In the genomic region with DNA sequence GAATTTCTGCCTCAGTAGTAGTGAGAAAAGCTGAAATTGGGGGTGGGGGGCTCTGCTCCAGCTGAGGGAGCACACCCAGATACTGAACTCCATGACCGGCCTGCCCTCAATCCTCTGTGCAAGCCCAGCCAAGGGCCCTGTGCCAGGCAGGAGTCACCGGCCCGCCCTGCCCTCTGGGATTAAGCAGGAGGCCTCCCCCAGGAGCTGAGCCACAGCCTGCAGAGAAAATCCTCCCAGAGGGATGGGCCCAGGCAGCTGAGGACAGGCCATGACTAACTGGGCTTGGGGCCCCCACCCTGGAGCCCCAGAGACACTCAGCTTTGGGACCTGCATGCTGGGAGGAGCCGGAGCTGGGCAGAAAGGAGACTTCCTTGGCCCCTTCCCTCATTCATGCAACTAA, we compare ENCODE assay signal across 12 cellular contexts. TPM values are rescaled to one million over a fixed set of nuclear protein-coding genes. Genes with fewer than 3 reads are reported as not detected.
DNase-seq lines count a peak whose midpoint lies in the region; ATAC-seq, FAIRE-seq and TF ChIP-seq lines count a peak whose summit lies in the region.
"Had no signal": no experiment of that assay in that cellular context is flagged by ENCODE, and none has a peak within 500 bp of the region (broad histone marks: within the 10 kb centered on the region; RNA-seq: fewer than 3 reads in every experiment).

No MANE protein-coding gene starts in this region.

- no peaks in the 10 kb centered on the region for H3K36me3 Mint-ChIP-seq in T-cell

- TF ChIP-seq EP300 in stomach (IDR thresholded peaks at IDR 0.05): no peak

- peaks cover 4 to 21% of the 10 kb centered on the region in 2 donors for H3K27me3 Mint-ChIP-seq in T-cell

- H3K4me1 ChIP-seq in ascending aorta: peaks cover 26 to 72% of the 10 kb centered on the region in 2 donors
- H3K4me1 ChIP-seq in heart left ventricle: peaks cover 0 to 66% (median 32%) of the 10 kb centered on the region in 12 donors
- H3K4me1 ChIP-seq in stomach: peaks cover 13 to 47% (median 30%) of the 10 kb centered on the region in 4 donors
- peaks cover 0 to 5% of the 10 kb centered on the region in 2 donors for H3K4me1 ChIP-seq in thyroid gland

- CTCF ChIA-PET in T-cell (lab: Charles Lee): no interaction called here

- FAIRE-seq in H54 (lab: Jason Lieb, UNC): no peak
- FAIRE-seq: endometrium had no signal

- no peaks in the 10 kb centered on the region for H3K9me3 ChIP-seq in ascending aorta
- H3K9me3 ChIP-seq in heart left ventricle: no peaks in the 10 kb centered on the region
- H3K9me3 ChIP-seq in stomach: no peaks in the 10 kb centered on the region
- H3K9me3 ChIP-seq in thyroid gland: no peaks in the 10 kb centered on the region
- H3K9me3 ChIP-seq: neutrophil had no signal

- no peak overlapping the region for H3K27ac Mint-ChIP-seq in T-cell

- H3K4me3 Mint-ChIP-seq in T-cell: no peak overlapping the region

- ATAC-seq in heart left ventricle (peak; percentile 22 to 80 (median 70)), GM18502 (IDR thresholded peaks at IDR 0.05; ENCODE audit: poor library complexity, unreplicated experiment) (no peak), T-cell (replicated peaks in 1 of 4) (no peak)

- 37 to 54% (median 44%) methylated on average over 4 of the region's 4 CpGs for WGBS in heart left ventricle, 4 donors
- 48 to 60% (median 55%) methylated on average over 3 to 4 of the region's 4 CpGs for WGBS in stomach, 5 donors
- WGBS in thyroid gland, 2 donors: 79 to 87% methylated on average over 2 to 3 of the region's 4 CpGs

- TF ChIP-seq POLR2A in H54 (IDR thresholded peaks at IDR 0.05; ENCODE audit: low read depth, low read length) (no peak), heart left ventricle (IDR thresholded peaks at IDR 0.05) (no peak), stomach (IDR thresholded peaks at IDR 0.05) (no peak), thyroid gland (IDR thresholded peaks at IDR 0.05) (no peak)

- peak; percentile 45 for DNase-seq in H54 (ENCODE audit: insufficient read length, low spot score)
- peak; percentile 45 to 88 for DNase-seq in ascending aorta (ENCODE audit: low spot score in 2 of 2)
- DNase-seq in heart left ventricle: peak; percentile 53 to 83 (median 79)
- peak; percentile 29 for DNase-seq in stomach
- no peak for DNase-seq in islet precursor cell
- DNase-seq in thyroid gland: no peak
- no peak for DNase-seq in T-cell
- DNase-seq: NCI-H1417; stimulated activated CD4-positive, alpha-beta T cell treated with anti-CD3 and anti-CD28 coated beads, Interleukin-4, amount 100 ng/mL, for 4 hours had no signal

- H3K9me3 Mint-ChIP-seq in T-cell: no peaks in the 10 kb centered on the region

- no peak for TF ChIP-seq CTCF in ascending aorta (IDR thresholded peaks at IDR 0.05)
- no peak for TF ChIP-seq CTCF in heart left ventricle (IDR thresholded peaks at IDR 0.05)
- no peak for TF ChIP-seq CTCF in stomach (IDR thresholded peaks at IDR 0.05)
- no peak for TF ChIP-seq CTCF in thyroid gland (IDR thresholded peaks at IDR 0.05)

- H3K4me1 Mint-ChIP-seq in T-cell: peaks cover 0 to 2% (median 0%) of the 10 kb centered on the region in 3 donors

- POLR2A ChIA-PET in T-cell (lab: Charles Lee): no interaction called here

- H3K4me3 ChIP-seq in ascending aorta: no peak overlapping the region
- no peak overlapping the region for H3K4me3 ChIP-seq in heart left ventricle
- H3K4me3 ChIP-seq in stomach: no peak overlapping the region
- no peak overlapping the region for H3K4me3 ChIP-seq in thyroid gland (replicated peaks in 1 of 3)

- H3K36me3 ChIP-seq in ascending aorta: no peaks in the 10 kb centered on the region
- H3K36me3 ChIP-seq in heart left ventricle: peaks cover 0 to 4% (median 0%) of the 10 kb centered on the region in 9 donors
- H3K36me3 ChIP-seq in stomach: no peaks in the 10 kb centered on the region
- no peaks in the 10 kb centered on the region for H3K36me3 ChIP-seq in thyroid gland
- H3K36me3 ChIP-seq: neutrophil had no signal

- H3K27ac ChIP-seq in ascending aorta: peak overlapping the region; percentile 86 to 88
- H3K27ac ChIP-seq in heart left ventricle: peak overlapping the region in 10 of 12 donors; percentile 11 to 64 (median 46)
- H3K27ac ChIP-seq in stomach: peak overlapping the region in 3 of 5 donors; percentile 42 to 74 (median 73)
- H3K27ac ChIP-seq in thyroid gland: no peak overlapping the region
- H3K27ac ChIP-seq: neutrophil had no signal

- H3K27me3 ChIP-seq in ascending aorta: no peaks in the 10 kb centered on the region
- H3K27me3 ChIP-seq in heart left ventricle: no peaks in the 10 kb centered on the region
- H3K27me3 ChIP-seq in stomach: no peaks in the 10 kb centered on the region
- H3K27me3 ChIP-seq in thyroid gland: no peaks in the 10 kb centered on the region

- intact Hi-C loops in ascending aorta (cut with DNase I) (loop anchor here (2.0 kb wide), 1 partner anchor 24 kb away; no protein-coding TSS in a partner anchor), heart left ventricle (cut with DNase I) (no loop called here), stomach (cut with DNase I; ENCODE audit: low total_unique reads) (no loop called here), thyroid gland (cut with DNase I) (no loop called here)

RNA-seq across cellular contexts. Expression of a gene that starts 48.8 kb away (rescaled TPM):
- total RNA-seq in ascending aorta: 23.0 TPM
- total RNA-seq in heart left ventricle: 10 to 100 TPM in 1 of 9 donors, 1 to 10 TPM in 8; 4.2 to 10.3 (median 5.5) TPM
- polyA plus RNA-seq in heart left ventricle: 1 to 10 TPM; 1.7 to 3.9 TPM
- total RNA-seq in stomach: 1 to 10 TPM; 2.2 to 6.4 (median 4.6) TPM
- 1 to 10 TPM in 2 of 3 donors, under 1 TPM in 1; 0.50 to 2.4 (median 2.4) TPM for polyA plus RNA-seq in stomach
- total RNA-seq in thyroid gland: 1 to 10 TPM; 2.5 to 4.5 (median 2.9) TPM
- under 1 TPM; 0.22 to 0.43 (median 0.32) TPM for total RNA-seq in T-cell

Comparison
In these comparisons a context has a peak if more than half of its experiments do, and no peak if none do; other contexts are left out.
1. DNase-seq: peak in H54 (single experiment), ascending aorta (2 of 2), heart left ventricle (5 of 5) and stomach (single experiment); none in islet precursor cell (single experiment), thyroid gland (0 of 2) and T-cell (0 of 34).
2. H3K27ac ChIP-seq: peak in ascending aorta (2 of 2), heart left ventricle (10 of 12) and stomach (3 of 5); none in thyroid gland (0 of 3).
3. ATAC-seq: peak in heart left ventricle (4 of 4); none in GM18502 (single experiment) and T-cell (0 of 4).